8 cellular contexts compared by ENCODE assay signal in the genomic region with DNA sequence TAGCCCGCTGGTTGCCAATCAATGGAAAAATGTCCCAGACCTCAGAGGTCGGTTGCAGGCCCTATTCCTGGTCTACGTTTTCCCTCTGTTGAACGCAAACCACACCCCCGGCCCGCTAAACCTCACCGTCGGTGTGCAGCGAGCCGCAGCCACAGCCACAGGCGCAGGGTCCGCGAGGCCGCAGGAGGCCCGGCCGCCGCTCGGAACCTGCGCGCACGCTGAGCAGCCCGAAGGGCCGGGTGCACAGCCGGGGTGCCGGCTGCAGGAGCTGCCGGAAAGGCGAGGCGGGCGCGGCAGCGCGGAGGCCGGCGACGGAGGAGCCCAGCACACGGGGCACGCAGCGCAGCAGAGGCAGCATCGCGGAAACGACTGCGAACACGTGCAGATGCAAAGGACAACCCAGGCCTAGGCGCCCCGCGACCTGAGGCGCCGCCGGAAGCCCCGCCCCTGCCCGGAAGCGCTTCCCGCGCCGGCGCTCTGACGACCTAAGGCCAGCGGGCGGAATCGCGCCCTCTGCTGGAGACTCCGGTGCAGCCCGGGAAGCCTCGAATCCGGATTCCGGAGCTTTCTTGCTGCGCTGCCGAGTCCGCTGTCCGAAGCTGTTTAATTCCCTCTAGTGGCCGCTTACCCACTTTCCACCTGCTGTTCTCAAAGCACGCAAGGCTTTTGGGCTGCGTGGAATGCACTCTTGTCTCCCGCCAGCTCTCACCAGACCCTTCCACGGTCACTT.
DNase-seq lines count a peak whose midpoint lies in the region; ATAC-seq and TF ChIP-seq lines count a peak whose summit lies in the region.

A gene with protein sequence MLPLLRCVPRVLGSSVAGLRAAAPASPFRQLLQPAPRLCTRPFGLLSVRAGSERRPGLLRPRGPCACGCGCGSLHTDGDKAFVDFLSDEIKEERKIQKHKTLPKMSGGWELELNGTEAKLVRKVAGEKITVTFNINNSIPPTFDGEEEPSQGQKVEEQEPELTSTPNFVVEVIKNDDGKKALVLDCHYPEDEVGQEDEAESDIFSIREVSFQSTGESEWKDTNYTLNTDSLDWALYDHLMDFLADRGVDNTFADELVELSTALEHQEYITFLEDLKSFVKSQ (minus strand): TSS at position 440 of the 730 bp plus-strand sequence. CDS start 82 bp downstream, at position 358.

- ATAC-seq in GM18907 (IDR thresholded peaks at IDR 0.05; ENCODE audit: unreplicated experiment), result peak; percentile 80
- peak; percentile 83 for ATAC-seq in HG03159 (IDR thresholded peaks at IDR 0.05; ENCODE audit: unreplicated experiment)

- TF ChIP-seq CTCF in AG09319 (IDR thresholded peaks at IDR 0.05; ENCODE audit: low read depth, low read length), result peak; percentile 89

- DNase-seq in AG09319 (ENCODE audit: extremely low read depth, low read depth) (peak; percentile 81), NCI-H345 treated with DMSO at 0.1 percent for 48 hours (lab: John Stamatoyannopoulos, UW; ENCODE audit: unreplicated experiment) (peak; percentile 70), islet precursor cell (peak; percentile 97)
- peak; percentile 84 to 90 (median 86) for DNase-seq in activated CD4-positive, CD25-positive, alpha-beta regulatory T cell (lab: John Stamatoyannopoulos, UW)
- DNase-seq in central memory CD4-positive, alpha-beta T cell, result peak; percentile 89
- peak; percentile 87 to 92 (median 89) for DNase-seq in stimulated activated CD4-positive, alpha-beta T cell treated with anti-CD3 and anti-CD28 coated beads, Interleukin-12 subunit alpha, Interleukin-12 subunit beta, amount 100 ng/mL, for 48 hours (ENCODE audit: low read depth in 2 of 3, low spot score in 1 of 3)

Comparison
In these comparisons a context has a peak if more than half of its experiments do, and no peak if none do; other contexts are left out.
1. Peak in every context shown above with its lines: DNase-seq and ATAC-seq.